In genomic region chr4:102319594-102319993, GRCh38 we compare ENCODE assay signal across 1 cellular context.
A peak's percentile ranks its signal among the peaks of the same experiment; 100 is the strongest.
TF ChIP-seq lines count a peak whose summit lies in the region.

No MANE protein-coding gene starts in this region.

TF ChIP-seq in GM23338, 12 proteins besides CTCF, POLR2A, EP300 and RAD21:
- TF ChIP-seq ZNF462 (CRISPR knock-in tag; IDR thresholded peaks at IDR 0.05), result peak; percentile 83
- TF ChIP-seq ZNF114 (CRISPR knock-in tag; IDR thresholded peaks at IDR 0.05), result no peak
- no peak for TF ChIP-seq CREB1 (CRISPR knock-in tag; IDR thresholded peaks at IDR 0.05; ENCODE audit: low read depth)
- TF ChIP-seq JUNB (IDR thresholded peaks at IDR 0.05; ENCODE audit: unreplicated experiment), result no peak
- TF ChIP-seq EZH2 (IDR thresholded peaks at IDR 0.05; ENCODE audit: low read depth, unreplicated experiment), result no peak
- TF ChIP-seq, protein P1, sequence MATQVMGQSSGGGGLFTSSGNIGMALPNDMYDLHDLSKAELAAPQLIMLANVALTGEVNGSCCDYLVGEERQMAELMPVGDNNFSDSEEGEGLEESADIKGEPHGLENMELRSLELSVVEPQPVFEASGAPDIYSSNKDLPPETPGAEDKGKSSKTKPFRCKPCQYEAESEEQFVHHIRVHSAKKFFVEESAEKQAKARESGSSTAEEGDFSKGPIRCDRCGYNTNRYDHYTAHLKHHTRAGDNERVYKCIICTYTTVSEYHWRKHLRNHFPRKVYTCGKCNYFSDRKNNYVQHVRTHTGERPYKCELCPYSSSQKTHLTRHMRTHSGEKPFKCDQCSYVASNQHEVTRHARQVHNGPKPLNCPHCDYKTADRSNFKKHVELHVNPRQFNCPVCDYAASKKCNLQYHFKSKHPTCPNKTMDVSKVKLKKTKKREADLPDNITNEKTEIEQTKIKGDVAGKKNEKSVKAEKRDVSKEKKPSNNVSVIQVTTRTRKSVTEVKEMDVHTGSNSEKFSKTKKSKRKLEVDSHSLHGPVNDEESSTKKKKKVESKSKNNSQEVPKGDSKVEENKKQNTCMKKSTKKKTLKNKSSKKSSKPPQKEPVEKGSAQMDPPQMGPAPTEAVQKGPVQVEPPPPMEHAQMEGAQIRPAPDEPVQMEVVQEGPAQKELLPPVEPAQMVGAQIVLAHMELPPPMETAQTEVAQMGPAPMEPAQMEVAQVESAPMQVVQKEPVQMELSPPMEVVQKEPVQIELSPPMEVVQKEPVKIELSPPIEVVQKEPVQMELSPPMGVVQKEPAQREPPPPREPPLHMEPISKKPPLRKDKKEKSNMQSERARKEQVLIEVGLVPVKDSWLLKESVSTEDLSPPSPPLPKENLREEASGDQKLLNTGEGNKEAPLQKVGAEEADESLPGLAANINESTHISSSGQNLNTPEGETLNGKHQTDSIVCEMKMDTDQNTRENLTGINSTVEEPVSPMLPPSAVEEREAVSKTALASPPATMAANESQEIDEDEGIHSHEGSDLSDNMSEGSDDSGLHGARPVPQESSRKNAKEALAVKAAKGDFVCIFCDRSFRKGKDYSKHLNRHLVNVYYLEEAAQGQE (IDR thresholded peaks at IDR 0.05; ENCODE audit: unreplicated experiment), result no peak
- peak; percentile 62; the same call in 1 of the 2 replicates for TF ChIP-seq NANOG (IDR thresholded peaks at IDR 0.05; ENCODE audit: borderline replicate concordance)
